8 cellular contexts compared by ENCODE assay signal in the genomic region with DNA sequence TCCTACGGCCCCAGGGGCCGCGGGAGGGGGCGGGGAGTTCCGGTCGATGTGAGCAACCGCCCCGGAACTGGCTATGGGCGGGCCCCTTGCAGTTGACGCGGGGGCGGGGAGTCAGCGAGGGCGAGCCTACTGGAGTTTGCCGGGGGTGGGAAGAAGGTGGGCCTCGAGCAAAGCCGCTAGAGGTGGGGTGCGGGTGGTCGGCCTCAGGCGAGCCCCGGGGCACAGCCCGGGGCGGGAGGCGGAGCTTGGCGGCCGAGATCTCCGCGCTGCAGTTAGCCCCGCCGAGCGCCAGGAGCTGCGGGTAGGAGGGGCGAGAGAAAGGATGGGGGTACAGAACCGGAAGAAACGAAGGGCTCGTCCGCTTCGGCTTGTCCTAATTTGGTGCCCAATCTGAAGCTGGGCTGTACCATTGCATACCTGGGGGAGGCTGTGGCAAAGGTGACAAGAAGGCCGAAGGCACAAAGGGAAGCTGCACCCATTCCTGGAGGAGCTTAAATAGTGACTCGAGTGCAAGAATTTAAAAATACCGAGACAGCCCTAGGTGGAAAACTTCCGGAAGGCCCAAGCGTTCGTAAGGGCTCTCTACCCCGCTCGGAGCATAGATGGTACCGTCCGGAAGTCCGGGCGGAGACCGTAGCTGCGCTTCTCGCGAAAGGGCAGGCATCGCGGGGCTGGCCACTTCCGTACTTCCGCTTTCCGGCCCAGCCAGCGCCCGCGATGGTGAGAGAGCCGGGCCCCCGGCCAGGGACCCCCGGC. TPM values are rescaled to one million over a fixed set of nuclear protein-coding genes. Genes with fewer than 3 reads are reported as not detected.
DNase-seq lines count a peak whose midpoint lies in the region; ATAC-seq and TF ChIP-seq lines count a peak whose summit lies in the region.

A gene (plus strand): TSS at position 678 of the 756 bp plus-strand sequence. CDS start 40 bp downstream, at position 718.
A gene with protein sequence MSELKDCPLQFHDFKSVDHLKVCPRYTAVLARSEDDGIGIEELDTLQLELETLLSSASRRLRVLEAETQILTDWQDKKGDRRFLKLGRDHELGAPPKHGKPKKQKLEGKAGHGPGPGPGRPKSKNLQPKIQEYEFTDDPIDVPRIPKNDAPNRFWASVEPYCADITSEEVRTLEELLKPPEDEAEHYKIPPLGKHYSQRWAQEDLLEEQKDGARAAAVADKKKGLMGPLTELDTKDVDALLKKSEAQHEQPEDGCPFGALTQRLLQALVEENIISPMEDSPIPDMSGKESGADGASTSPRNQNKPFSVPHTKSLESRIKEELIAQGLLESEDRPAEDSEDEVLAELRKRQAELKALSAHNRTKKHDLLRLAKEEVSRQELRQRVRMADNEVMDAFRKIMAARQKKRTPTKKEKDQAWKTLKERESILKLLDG (minus strand): TSS at position 69 of the 756 bp plus-strand sequence. CDS start 1,007 bp downstream, outside the sequence.

- ATAC-seq in lung (ENCODE audit: insufficient read depth, low FRiP score) = peak; percentile 95

- peak; percentile 93 for DNase-seq in CMK (ENCODE audit: low read depth)
- peak; percentile 93 for DNase-seq in GM20000 (ENCODE audit: low spot score)
- peak; percentile 98 for DNase-seq in HS-5 (ENCODE audit: low read depth)
- DNase-seq in NK-92 (lab: John Stamatoyannopoulos, UW; ENCODE audit: unreplicated experiment) = peak; percentile 51
- DNase-seq in activated CD8-positive, alpha-beta memory T cell treated with anti-CD3 and anti-CD28 coated beads for 1 hour (ENCODE audit: extremely low read depth in 1 of 2, low read depth in 1 of 2) = peak; percentile 82 to 88
- peak; percentile 93 for DNase-seq in lung (ENCODE audit: low spot score)
- peak; percentile 77 to 91 (median 84) for DNase-seq in stimulated activated CD4-positive, alpha-beta T cell treated with anti-CD3 and anti-CD28 coated beads, TNF-alpha, amount 100 ng/mL, for 24 hours (ENCODE audit: low read depth in 3 of 3)

- H3K9me3 ChIP-seq in ectodermal cell (ENCODE audit: control insufficient read depth, low read length) (no peaks in the 10 kb centered on the region), lung (ENCODE audit: control insufficient read depth in 2 of 2, insufficient read depth in 1 of 2, low read length in 1 of 2) (no peaks in the 10 kb centered on the region)

- H3K4me3 ChIP-seq in ectodermal cell (ENCODE audit: insufficient read depth, low read depth, low read length) (peak within 1 kb of the TSS; percentile 95), lung (peak within 1 kb of the TSS; percentile 86)

- H3K27me3 ChIP-seq in ectodermal cell (ENCODE audit: control insufficient read depth, insufficient read depth, low read length, poor library complexity, severe bottlenecking) (no peaks in the 10 kb centered on the region), lung (ENCODE audit: control insufficient read depth, insufficient read depth) (no peaks in the 10 kb centered on the region)

- WGBS in ectodermal cell, 2 experiments = 0% methylated on average over 65 of the region's 65 CpGs
- WGBS in lung, 2 donors = 1% methylated on average over 59 to 65 of the region's 65 CpGs

- no peaks in the 10 kb centered on the region for H3K4me1 ChIP-seq in ectodermal cell (ENCODE audit: control insufficient read depth, insufficient read depth, low read length)
- H3K4me1 ChIP-seq in lung (ENCODE audit: control insufficient read depth in 2 of 2, insufficient read depth in 2 of 2, low read length in 2 of 2) = peaks cover 0 to 4% of the 10 kb centered on the region in 2 donors

- H3K36me3 ChIP-seq in ectodermal cell (ENCODE audit: control insufficient read depth, insufficient read depth, low read length) (peaks cover 23% of the 10 kb centered on the region), lung (ENCODE audit: control insufficient read depth in 2 of 2, insufficient read depth in 2 of 2, low read length in 2 of 2) (peaks cover 9 to 22% of the 10 kb centered on the region in 2 donors)

- H3K27ac ChIP-seq in ectodermal cell (ENCODE audit: insufficient read depth, low read depth, low read length, poor library complexity, severe bottlenecking) (peak within 1 kb of the TSS; percentile 100), lung (ENCODE audit: low read depth in 1 of 2, low read length in 1 of 2) (peak within 1 kb of the TSS; percentile 94 to 95)

- TF ChIP-seq CTCF in GM20000 (IDR thresholded peaks at IDR 0.05; ENCODE audit: extremely low read depth, missing control alignments) (no peak), lung (IDR thresholded peaks at IDR 0.05; ENCODE audit: control extremely low read depth, extremely low read depth) (no peak)

RNA-seq across cellular contexts. Expression of the first gene that starts in this region (rescaled TPM):
- polyA plus RNA-seq in ectodermal cell (2013, experiment 1 of 4) = 149 TPM
- polyA plus RNA-seq in ectodermal cell (2013, experiment 2 of 4) = 155 TPM
- 90.2 TPM for polyA plus RNA-seq in ectodermal cell (2013, experiment 3 of 4)
- polyA plus RNA-seq in ectodermal cell (2013, experiment 4 of 4) = 104 TPM
- 100 to 1,000 TPM in 1 of 2 donors, 10 to 100 TPM in 1; 74.9 to 174 TPM for total RNA-seq in lung
- 100 to 1,000 TPM in 1 of 2 donors, 10 to 100 TPM in 1; 85.3 to 239 TPM for polyA plus RNA-seq in lung

RNA-seq across cellular contexts. Expression of the second gene that starts in this region (rescaled TPM):
- 94.5 TPM for polyA plus RNA-seq in ectodermal cell (2013, experiment 1 of 4)
- 92.5 TPM for polyA plus RNA-seq in ectodermal cell (2013, experiment 2 of 4)
- polyA plus RNA-seq in ectodermal cell (2013, experiment 3 of 4) = 84.5 TPM
- 98.3 TPM for polyA plus RNA-seq in ectodermal cell (2013, experiment 4 of 4)
- 10 to 100 TPM; 48.7 to 62.3 TPM for total RNA-seq in lung
- polyA plus RNA-seq in lung = 10 to 100 TPM; 41.6 to 57.8 TPM

Comparison
In these comparisons a context has a peak if more than half of its experiments do, and no peak if none do; other contexts are left out.
1. Peak in every context shown above with its lines: DNase-seq, ATAC-seq, H3K4me3 ChIP-seq and H3K27ac ChIP-seq.